ENCODE assay signal across 20 cellular contexts in genomic region chr4:189146994-189147929, GRCh38.
"Had no signal": no experiment of that assay in that cellular context is flagged by ENCODE, and none has a peak within 500 bp of the region (broad histone marks: within the 10 kb centered on the region; RNA-seq: fewer than 3 reads in every experiment).

No MANE protein-coding gene starts in this region.

- H3K4me3 Mint-ChIP-seq: effector memory CD8-positive, alpha-beta T cell; naive thymus-derived CD8-positive, alpha-beta T cell; nephron progenitor cell; stimulated activated naive B cell treated with anti-CD40 and anti-IgM and Interleukin-4, amounts not matched to agents 10 μg/mL and 1 μg/mL and 100 μg/mL, for 72 hours; stimulated activated naive CD8-positive, alpha-beta T cell treated with anti-CD3 and anti-CD28 coated beads, Interleukin-15, Interleukin-2, amounts not matched to agents 100 ng/mL and 50 ng/mL, for 24 hours had no signal

- H3K27me3 Mint-ChIP-seq: effector memory CD8-positive, alpha-beta T cell; stimulated activated naive B cell treated with anti-CD40 and anti-IgM and Interleukin-4, amounts not matched to agents 10 μg/mL and 1 μg/mL and 100 μg/mL, for 72 hours; stimulated activated naive CD8-positive, alpha-beta T cell treated with anti-CD3 and anti-CD28 coated beads, Interleukin-15, Interleukin-2, amounts not matched to agents 100 ng/mL and 50 ng/mL, for 24 hours had no signal

- H3K27ac ChIP-seq: ovary, psoas muscle, thoracic aorta, tibial nerve, upper lobe of left lung, uterus had no signal

- H3K27ac Mint-ChIP-seq: effector memory CD8-positive, alpha-beta T cell; naive thymus-derived CD8-positive, alpha-beta T cell; nephron progenitor cell; stimulated activated naive B cell treated with anti-CD40 and anti-IgM and Interleukin-4, amounts not matched to agents 10 μg/mL and 1 μg/mL and 100 μg/mL, for 72 hours; stimulated activated naive CD8-positive, alpha-beta T cell treated with anti-CD3 and anti-CD28 coated beads, Interleukin-15, Interleukin-2, amounts not matched to agents 100 ng/mL and 50 ng/mL, for 24 hours had no signal

- H3K36me3 ChIP-seq: ovary, thoracic aorta, tibial nerve, upper lobe of left lung, uterus had no signal

- ATAC-seq: effector memory CD8-positive, alpha-beta T cell; naive thymus-derived CD8-positive, alpha-beta T cell; psoas muscle; right cardiac atrium; stimulated activated naive B cell treated with anti-CD40 and anti-IgM and Interleukin-4, amounts not matched to agents 10 μg/mL and 1 μg/mL and 100 μg/mL, for 72 hours had no signal

- H3K4me1 ChIP-seq: psoas muscle, tibial nerve, upper lobe of left lung, uterus had no signal

- H3K4me1 Mint-ChIP-seq: nephron progenitor cell; stimulated activated naive B cell treated with anti-CD40 and anti-IgM and Interleukin-4, amounts not matched to agents 10 μg/mL and 1 μg/mL and 100 μg/mL, for 72 hours had no signal

- H3K9me3 ChIP-seq: ovary, psoas muscle, uterus had no signal

- DNase-seq: cortex of kidney; effector memory CD8-positive, alpha-beta T cell; erythroblast; mesendoderm; midbrain; naive thymus-derived CD8-positive, alpha-beta T cell; nephron progenitor cell; ovary; posterior cingulate gyrus; psoas muscle; right cardiac atrium; small intestine; stimulated activated CD4-positive, alpha-beta T cell treated with anti-CD3 and anti-CD28 coated beads, Interleukin-15, amount 100 ng/mL, for 24 hours; stimulated activated CD4-positive, alpha-beta T cell treated with anti-CD3 and anti-CD28 coated beads, Interleukin-2, amount 100 ng/mL, for 48 hours; stimulated activated naive B cell treated with anti-CD40 and anti-IgM and Interleukin-4, amounts not matched to agents 10 μg/mL and 1 μg/mL and 100 μg/mL, for 72 hours; uterus had no signal

- H3K27me3 ChIP-seq: ovary, tibial nerve, upper lobe of left lung, uterus had no signal

- H3K4me3 ChIP-seq: ovary, psoas muscle, thoracic aorta, tibial nerve, upper lobe of left lung, uterus had no signal
